Comparison of ENCODE assay signal across 8 cellular contexts in the genomic region with DNA sequence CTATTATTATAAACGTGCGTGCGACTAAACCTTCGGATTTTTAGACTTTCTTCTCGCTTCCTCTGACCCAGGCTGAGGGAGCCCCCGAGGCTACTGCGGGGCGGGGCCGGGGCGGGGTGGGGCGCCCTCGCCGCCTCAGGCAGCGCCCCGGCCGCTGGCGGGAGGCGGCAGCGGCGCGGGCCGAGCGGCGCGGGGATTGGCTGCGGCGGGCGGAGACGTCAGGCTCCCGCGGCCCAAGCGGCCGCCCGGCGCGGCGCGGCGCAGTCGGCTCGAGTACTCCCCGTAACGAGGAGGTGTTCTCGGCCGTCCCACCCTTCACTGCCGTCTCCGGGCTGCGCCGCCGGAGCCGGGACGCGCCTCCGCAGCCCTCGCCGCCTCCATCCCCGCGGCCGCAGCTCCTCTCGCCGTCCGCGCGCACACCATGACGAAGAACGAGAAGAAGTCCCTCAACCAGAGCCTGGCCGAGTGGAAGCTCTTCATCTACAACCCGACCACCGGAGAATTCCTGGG. TPM values are rescaled to one million over a fixed set of nuclear protein-coding genes. Genes with fewer than 3 reads are reported as not detected.
DNase-seq lines count a peak whose midpoint lies in the region; ATAC-seq, FAIRE-seq and TF ChIP-seq lines count a peak whose summit lies in the region.

A gene (plus strand): TSS at position 263 of the 510 bp plus-strand sequence. CDS start 159 bp downstream, at position 422.

- H3K4me1 Mint-ChIP-seq in WTC11 = peaks cover 33% of the 10 kb centered on the region

- TF ChIP-seq EP300 in A549 (IDR thresholded peaks at IDR 0.05) = no peak

- H3K9me3 ChIP-seq in A549 = no peaks in the 10 kb centered on the region

- TF ChIP-seq POLR2A in A549 (IDR thresholded peaks at IDR 0.05; ENCODE audit: low read length) (peak; percentile 99), GM18526 (IDR thresholded peaks at IDR 0.05; ENCODE audit: extremely low read depth, insufficient read length) (peak; percentile 97)

- H3K27ac Mint-ChIP-seq in WTC11 = peak within 1 kb of the TSS; percentile 94

- H3K27me3 ChIP-seq in bronchial epithelial cell (ENCODE audit: control insufficient read depth, insufficient read depth, low read length) = no peaks in the 10 kb centered on the region

- TF ChIP-seq CTCF in A549 (IDR thresholded peaks at IDR 0.05) = no peak
- no peak for TF ChIP-seq CTCF in WTC11 (IDR thresholded peaks at IDR 0.05)
- no peak for TF ChIP-seq CTCF in bronchial epithelial cell (IDR thresholded peaks at IDR 0.05; ENCODE audit: insufficient read depth, low read length, severe bottlenecking)

- peaks cover 21% of the 10 kb centered on the region for H3K4me1 ChIP-seq in A549

- no peaks in the 10 kb centered on the region; the same call in 1 of the 2 replicates for H3K9me3 Mint-ChIP-seq in WTC11

- WGBS in A549 (ENCODE audit: missing lambda C conversion rate) = under 1% methylated on average over 22 of the region's 69 CpGs

- TF ChIP-seq RAD21 in A549 (conservative IDR thresholded peaks at IDR 0.05 in 1 of 2, IDR thresholded peaks at IDR 0.05 in 1 of 2) = no peak

- no peak for FAIRE-seq in A549 (lab: Jason Lieb, UNC)
- no peak for FAIRE-seq in bronchial epithelial cell (lab: Jason Lieb, UNC)

- H3K36me3 ChIP-seq in bronchial epithelial cell (ENCODE audit: control insufficient read depth, insufficient read depth, low read length) = no peaks in the 10 kb centered on the region

- CTCF ChIA-PET in A549 (lab: Yijun Ruan, JAX) (interaction anchor here (0.7 to 2.2 kb wide), 3 partner anchors 125 to 574 kb away, joined by 3 to 7 read pairs (median 4); a partner anchor contains a TSS), WTC11 (lab: Charles Lee) (interaction anchor here (0.6 to 1.9 kb wide), 5 partner anchors 79 to 231 kb away, joined by 3 to 6 read pairs (median 3); no protein-coding TSS in a partner anchor)

- no peaks in the 10 kb centered on the region for H3K27me3 Mint-ChIP-seq in WTC11 (ENCODE audit: low read depth)

- H3K36me3 Mint-ChIP-seq in WTC11 = peaks cover 13% of the 10 kb centered on the region

- POLR2A ChIA-PET in A549 (lab: Yijun Ruan, JAX) = interaction anchor here (0.6 to 1.2 kb wide), 5 partner anchors 17 to 390 kb away, joined by 3 to 8 read pairs (median 4); a partner anchor contains a TSS
- POLR2A ChIA-PET in WTC11 (lab: Charles Lee) = interaction anchor here (0.8 kb wide), 1 partner anchor 79 kb away, joined by 4 read pairs; no protein-coding TSS in a partner anchor

- peak within 1 kb of the TSS; percentile 94 for H3K4me2 ChIP-seq in A549

- H3K4me3 ChIP-seq in A549 (peak within 1 kb of the TSS; percentile 92), bronchial epithelial cell (ENCODE audit: low read depth, low read length) (peak within 1 kb of the TSS; percentile 85)

- peak within 1 kb of the TSS; percentile 91 for H3K4me3 Mint-ChIP-seq in WTC11

- peak within 1 kb of the TSS; percentile 91 to 95 for H3K27ac ChIP-seq in A549

- ATAC-seq in A549 (peak; percentile 82 to 84), HG03060 (IDR thresholded peaks at IDR 0.05; ENCODE audit: low read depth, unreplicated experiment) (peak; percentile 38), WTC11 (peak; percentile 79)

- peak; percentile 71 to 82 for DNase-seq in A549 (ENCODE audit: low read depth in 1 of 2, low spot score in 1 of 2)
- DNase-seq in NCI-H2171 (lab: John Stamatoyannopoulos, UW) = peak; percentile 71
- peak; percentile 76 for DNase-seq in WTC11 (ENCODE audit: low spot score)
- DNase-seq in bronchial epithelial cell (ENCODE audit: low read depth) = peak; percentile 63
- peak; percentile 85 for DNase-seq in iris pigment epithelial cell (ENCODE audit: low read depth)
- DNase-seq in stimulated activated CD4-positive, alpha-beta T cell treated with anti-CD3 and anti-CD28 coated beads, Interleukin-12 subunit alpha, Interleukin-12 subunit beta, amount 100 ng/mL, for 24 hours (ENCODE audit: low read depth in 2 of 2) = peak; percentile 68 to 70

TF ChIP-seq in A549, 52 proteins besides CTCF, POLR2A, EP300 and RAD21 (continues in another document):
- peak; percentile 13; the same call in 1 of the 2 replicates for TF ChIP-seq MYC (IDR thresholded peaks at IDR 0.05; ENCODE audit: borderline replicate concordance, low read length)
- peak; percentile 67 to 78; a peak in 4 of 5 replicates for TF ChIP-seq JUN (IDR thresholded peaks at IDR 0.05)
- no peak for TF ChIP-seq RCOR1 (IDR thresholded peaks at IDR 0.05; ENCODE audit: low read depth, low read length)
- no peak for TF ChIP-seq HOXB5 (CRISPR knock-in tag; IDR thresholded peaks at IDR 0.05)
- TF ChIP-seq, protein P1, sequence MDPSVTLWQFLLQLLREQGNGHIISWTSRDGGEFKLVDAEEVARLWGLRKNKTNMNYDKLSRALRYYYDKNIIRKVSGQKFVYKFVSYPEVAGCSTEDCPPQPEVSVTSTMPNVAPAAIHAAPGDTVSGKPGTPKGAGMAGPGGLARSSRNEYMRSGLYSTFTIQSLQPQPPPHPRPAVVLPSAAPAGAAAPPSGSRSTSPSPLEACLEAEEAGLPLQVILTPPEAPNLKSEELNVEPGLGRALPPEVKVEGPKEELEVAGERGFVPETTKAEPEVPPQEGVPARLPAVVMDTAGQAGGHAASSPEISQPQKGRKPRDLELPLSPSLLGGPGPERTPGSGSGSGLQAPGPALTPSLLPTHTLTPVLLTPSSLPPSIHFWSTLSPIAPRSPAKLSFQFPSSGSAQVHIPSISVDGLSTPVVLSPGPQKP (IDR thresholded peaks at IDR 0.05; ENCODE audit: low read depth, low read length) = no peak
- TF ChIP-seq, protein P2, sequence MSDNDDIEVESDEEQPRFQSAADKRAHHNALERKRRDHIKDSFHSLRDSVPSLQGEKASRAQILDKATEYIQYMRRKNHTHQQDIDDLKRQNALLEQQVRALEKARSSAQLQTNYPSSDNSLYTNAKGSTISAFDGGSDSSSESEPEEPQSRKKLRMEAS (IDR thresholded peaks at IDR 0.05) = 0 out of 2 replicates have a peak, but pooled peaks have one; percentile 20
- no peak for TF ChIP-seq FOXS1 (CRISPR knock-in tag; IDR thresholded peaks at IDR 0.05)
- peak; percentile 28; the same call in 1 of the 2 replicates for TF ChIP-seq PHF8 (IDR thresholded peaks at IDR 0.05; ENCODE audit: borderline replicate concordance, low read depth)
- TF ChIP-seq SREBF2 (IDR thresholded peaks at IDR 0.05) = no peak
- TF ChIP-seq RNF2 (IDR thresholded peaks at IDR 0.05; ENCODE audit: borderline replicate concordance, low read depth) = no peak
- TF ChIP-seq EHF (CRISPR knock-in tag; IDR thresholded peaks at IDR 0.05) = no peak
- no peak for TF ChIP-seq ZNF302 (CRISPR knock-in tag; IDR thresholded peaks at IDR 0.05)

TF ChIP-seq in WTC11, 78 proteins besides CTCF, POLR2A, EP300 and RAD21 (continues in another document):
- TF ChIP-seq GABPB1 (CRISPR knock-in tag; IDR thresholded peaks at IDR 0.05) = no peak
- TF ChIP-seq, protein P3, sequence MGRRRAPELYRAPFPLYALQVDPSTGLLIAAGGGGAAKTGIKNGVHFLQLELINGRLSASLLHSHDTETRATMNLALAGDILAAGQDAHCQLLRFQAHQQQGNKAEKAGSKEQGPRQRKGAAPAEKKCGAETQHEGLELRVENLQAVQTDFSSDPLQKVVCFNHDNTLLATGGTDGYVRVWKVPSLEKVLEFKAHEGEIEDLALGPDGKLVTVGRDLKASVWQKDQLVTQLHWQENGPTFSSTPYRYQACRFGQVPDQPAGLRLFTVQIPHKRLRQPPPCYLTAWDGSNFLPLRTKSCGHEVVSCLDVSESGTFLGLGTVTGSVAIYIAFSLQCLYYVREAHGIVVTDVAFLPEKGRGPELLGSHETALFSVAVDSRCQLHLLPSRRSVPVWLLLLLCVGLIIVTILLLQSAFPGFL (CRISPR knock-in tag; IDR thresholded peaks at IDR 0.05; ENCODE audit: borderline replicate concordance) = no peak
- TF ChIP-seq, protein P4, sequence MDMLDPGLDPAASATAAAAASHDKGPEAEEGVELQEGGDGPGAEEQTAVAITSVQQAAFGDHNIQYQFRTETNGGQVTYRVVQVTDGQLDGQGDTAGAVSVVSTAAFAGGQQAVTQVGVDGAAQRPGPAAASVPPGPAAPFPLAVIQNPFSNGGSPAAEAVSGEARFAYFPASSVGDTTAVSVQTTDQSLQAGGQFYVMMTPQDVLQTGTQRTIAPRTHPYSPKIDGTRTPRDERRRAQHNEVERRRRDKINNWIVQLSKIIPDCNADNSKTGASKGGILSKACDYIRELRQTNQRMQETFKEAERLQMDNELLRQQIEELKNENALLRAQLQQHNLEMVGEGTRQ (CRISPR knock-in tag; IDR thresholded peaks at IDR 0.05) = no peak
- no peak for TF ChIP-seq NFATC4 (CRISPR knock-in tag; IDR thresholded peaks at IDR 0.05)
- TF ChIP-seq KAT7 (CRISPR knock-in tag; IDR thresholded peaks at IDR 0.05; ENCODE audit: borderline replicate concordance) = no peak; the same call in 1 of the 2 replicates
- no peak for TF ChIP-seq TCF7 (CRISPR knock-in tag; IDR thresholded peaks at IDR 0.05; ENCODE audit: low read depth)
- TF ChIP-seq ESRRA (CRISPR knock-in tag; IDR thresholded peaks at IDR 0.05; ENCODE audit: borderline replicate concordance) = no peak
- TF ChIP-seq, protein P5, sequence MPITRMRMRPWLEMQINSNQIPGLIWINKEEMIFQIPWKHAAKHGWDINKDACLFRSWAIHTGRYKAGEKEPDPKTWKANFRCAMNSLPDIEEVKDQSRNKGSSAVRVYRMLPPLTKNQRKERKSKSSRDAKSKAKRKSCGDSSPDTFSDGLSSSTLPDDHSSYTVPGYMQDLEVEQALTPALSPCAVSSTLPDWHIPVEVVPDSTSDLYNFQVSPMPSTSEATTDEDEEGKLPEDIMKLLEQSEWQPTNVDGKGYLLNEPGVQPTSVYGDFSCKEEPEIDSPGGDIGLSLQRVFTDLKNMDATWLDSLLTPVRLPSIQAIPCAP (CRISPR knock-in tag; IDR thresholded peaks at IDR 0.05) = no peak

RNA-seq across cellular contexts. Expression of the gene that starts here (rescaled TPM):
- polyA plus RNA-seq in A549 (2011; rRNA removed) (292 and 306 TPM in 2 replicates), A549 (2017; fragmentation: RNase III; extraction: RNeasy Plus Mini Kit Qiagen cat#74134 plus additional on column Dnase treatment) (207 to 230 TPM (median 226 TPM) in 3 replicates)
- polyA plus RNA-seq in A549 (2012; cell fraction: cytosol; rRNA removed) = 80.0 and 109 TPM in 2 replicates
- polyA plus RNA-seq in A549 (2012; cell fraction: nucleus; rRNA removed) = 45.8 and 79.9 TPM in 2 replicates
- polyA minus RNA-seq in A549 (2011; rRNA and poly(A)+ RNA removed) = 93.5 and 111 TPM in 2 replicates
- total RNA-seq in WTC11 (2021) (189 to 239 TPM (median 212 TPM) in 3 replicates), bronchial epithelial cell (79.4 and 89.5 TPM in 2 replicates)

Comparison
In these comparisons a context has a peak if more than half of its experiments do, and no peak if none do; other contexts are left out.
1. Peak in every context shown above with its lines: DNase-seq, ATAC-seq, H3K4me3 ChIP-seq and H3K27ac ChIP-seq.